Comparison of ENCODE assay signal across 1 cellular context in genomic region chr2:172173307-172173706, GRCh38.
TF ChIP-seq lines count a peak whose summit lies in the region.

No MANE protein-coding gene starts in this region.

TF ChIP-seq in GM23338, 12 proteins besides CTCF, POLR2A, EP300 and RAD21 (continued from another document):
- TF ChIP-seq ZNF462 (CRISPR knock-in tag; IDR thresholded peaks at IDR 0.05) (no peak), EZH2phosphoT487 (IDR thresholded peaks at IDR 0.05; ENCODE audit: unreplicated experiment) (no peak)
